Comparison of ENCODE assay signal across 9 cellular contexts in the genomic region with DNA sequence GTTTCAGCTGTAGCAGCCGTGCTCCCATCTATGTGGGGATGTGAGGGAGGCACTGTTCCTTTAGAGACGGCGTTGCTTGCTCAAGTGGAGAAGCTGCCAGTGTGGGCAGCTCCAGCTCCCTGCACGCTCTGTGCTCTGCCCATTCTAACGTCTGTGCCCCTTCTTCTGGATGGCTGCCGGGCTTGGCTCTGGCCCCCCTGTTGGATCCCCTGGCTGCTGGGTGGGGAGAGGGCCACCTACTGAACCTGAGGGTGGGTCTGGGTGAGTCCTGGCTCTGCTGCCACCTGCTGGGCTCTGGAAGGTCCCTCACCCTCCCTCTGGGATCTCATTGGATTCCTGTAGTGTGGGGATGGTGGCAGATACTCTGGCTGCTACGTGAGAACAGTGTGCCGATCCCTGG. TPM values are rescaled to one million over a fixed set of nuclear protein-coding genes. Genes with fewer than 3 reads are reported as not detected.
DNase-seq lines count a peak whose midpoint lies in the region; ATAC-seq and TF ChIP-seq lines count a peak whose summit lies in the region.
"Had no signal": no experiment of that assay in that cellular context is flagged by ENCODE, and none has a peak within 500 bp of the region (broad histone marks: within the 10 kb centered on the region; RNA-seq: fewer than 3 reads in every experiment).

No MANE protein-coding gene starts in this region.

- ATAC-seq in PC-3 = peak; percentile 45; the same call in 1 of the 2 replicates
- peak; percentile 42 for ATAC-seq in activated naive CD8-positive, alpha-beta T cell treated with anti-CD3 and anti-CD28 coated beads, Interleukin-2, amount 50 U/mL, for 24 hours
- ATAC-seq in heart right ventricle = peak in 5 of 8 donors; percentile 30 to 41 (median 36)
- no peak for ATAC-seq in gastrocnemius medialis
- ATAC-seq in GM18519 (IDR thresholded peaks at IDR 0.05; ENCODE audit: low FRiP score, unreplicated experiment) = no peak

- no peaks in the 10 kb centered on the region for H3K9me2 ChIP-seq in PC-3 (replicated peaks; ENCODE audit: low read length)

- peak; percentile 75 for TF ChIP-seq CTCF in AG10803 (conservative IDR thresholded peaks at IDR 0.05; ENCODE audit: low read length)
- TF ChIP-seq CTCF in GM12874 (IDR thresholded peaks at IDR 0.05; ENCODE audit: insufficient read depth, low read depth, low read length) = peak; percentile 68
- peak; percentile 83 for TF ChIP-seq CTCF in PC-3 (conservative IDR thresholded peaks at IDR 0.05; ENCODE audit: low read depth, low read length)
- TF ChIP-seq CTCF in heart right ventricle (IDR thresholded peaks at IDR 0.05) = peak; percentile 22 to 68 (median 61)
- TF ChIP-seq CTCF in gastrocnemius medialis (IDR thresholded peaks at IDR 0.05 in 4 of 5, conservative IDR thresholded peaks at IDR 0.05 in 1 of 5) = peak in 4 of 5 experiments; percentile 31 to 50 (median 42)

- intact Hi-C loops in PC-3 (cut with micrococcal nuclease) (no loop called here), heart right ventricle (cut with DNase I) (loop anchor here in 3 of 10 donors (2.0 to 10.0 kb wide), 3 partner anchors 14 to 290 kb away; a partner anchor contains a TSS), gastrocnemius medialis (cut with DNase I; ENCODE audit: low total_unique reads) (no loop called here)

- H3K27me3 Mint-ChIP-seq in activated naive CD8-positive, alpha-beta T cell treated with anti-CD3 and anti-CD28 coated beads, Interleukin-2, amount 50 U/mL, for 24 hours = no peaks in the 10 kb centered on the region

- peaks cover 62% of the 10 kb centered on the region for H3K79me2 ChIP-seq in PC-3 (ENCODE audit: low read length)

- in situ Hi-C loops in gastrocnemius medialis (cut with MboI; ENCODE audit: low sequenced_read_pairs in 4 of 4) = no loop called here

- 52 to 55% methylated on average over 8 of the region's 8 CpGs for WGBS in heart right ventricle, 2 donors

- TF ChIP-seq POLR2A in gastrocnemius medialis (IDR thresholded peaks at IDR 0.05) = no peak

- H3K27me3 ChIP-seq in PC-3 (ENCODE audit: low read length) (no peaks in the 10 kb centered on the region), heart right ventricle (no peaks in the 10 kb centered on the region), gastrocnemius medialis (no peaks in the 10 kb centered on the region)

- H3K4me1 Mint-ChIP-seq in activated naive CD8-positive, alpha-beta T cell treated with anti-CD3 and anti-CD28 coated beads, Interleukin-2, amount 50 U/mL, for 24 hours = peaks cover 34% of the 10 kb centered on the region

- H3K36me3 ChIP-seq in PC-3 (ENCODE audit: low read depth, low read length) (peaks cover 10% of the 10 kb centered on the region), heart right ventricle (peaks cover 0 to 38% (median 2%) of the 10 kb centered on the region in 9 donors), gastrocnemius medialis (no peaks in the 10 kb centered on the region)

- no peak overlapping the region for H3K27ac Mint-ChIP-seq in activated naive CD8-positive, alpha-beta T cell treated with anti-CD3 and anti-CD28 coated beads, Interleukin-2, amount 50 U/mL, for 24 hours

- H3K4me2 ChIP-seq in PC-3 (ENCODE audit: low read length) = no peak overlapping the region

- H3K9ac ChIP-seq in PC-3 (ENCODE audit: low read length) = no peak overlapping the region

- POLR2A ChIA-PET in PC-3 (lab: Charles Lee; ENCODE audit: unreplicated experiment) = no interaction called here

- BruUV-seq in PC-3 (replicated peaks; lab: Mats Ljungman, UMichigan) = no TSS peak

- CTCF ChIA-PET in PC-3 (lab: Charles Lee) = no interaction called here

- DNase-seq in AG10803 (ENCODE audit: low read depth) = peak; percentile 37
- DNase-seq in PC-3 = peak; percentile 51
- DNase-seq in activated naive CD8-positive, alpha-beta T cell treated with anti-CD3 and anti-CD28 coated beads, Interleukin-2, amount 50 U/mL, for 24 hours = peak; percentile 49
- no peak for DNase-seq in heart right ventricle
- DNase-seq in gastrocnemius medialis = no peak
- DNase-seq in GM19238 (ENCODE audit: insufficient read length, low spot score) = no peak
- DNase-seq: right cardiac atrium had no signal

- no peak overlapping the region for H3K4me3 Mint-ChIP-seq in activated naive CD8-positive, alpha-beta T cell treated with anti-CD3 and anti-CD28 coated beads, Interleukin-2, amount 50 U/mL, for 24 hours

- H3K27ac ChIP-seq in PC-3 (ENCODE audit: low read length) = no peak overlapping the region
- peak overlapping the region in 1 of 10 donors; percentile 25 for H3K27ac ChIP-seq in heart right ventricle
- no peak overlapping the region for H3K27ac ChIP-seq in gastrocnemius medialis

- no peak overlapping the region for H2AFZ ChIP-seq in PC-3 (ENCODE audit: low read length)

- no peaks in the 10 kb centered on the region for H3K9me3 Mint-ChIP-seq in activated naive CD8-positive, alpha-beta T cell treated with anti-CD3 and anti-CD28 coated beads, Interleukin-2, amount 50 U/mL, for 24 hours

- peaks cover 12% of the 10 kb centered on the region for H3K36me3 Mint-ChIP-seq in activated naive CD8-positive, alpha-beta T cell treated with anti-CD3 and anti-CD28 coated beads, Interleukin-2, amount 50 U/mL, for 24 hours (ENCODE audit: low read depth)

- peaks cover 32% of the 10 kb centered on the region for H4K20me1 ChIP-seq in PC-3 (ENCODE audit: low read length)

- H3K4me3 ChIP-seq in AG10803 (ENCODE audit: low read length) (no peak overlapping the region), PC-3 (ENCODE audit: low read length) (no peak overlapping the region), heart right ventricle (no peak overlapping the region), gastrocnemius medialis (no peak overlapping the region)

- H3K9me3 ChIP-seq in PC-3 (ENCODE audit: low read length) (no peaks in the 10 kb centered on the region), heart right ventricle (no peaks in the 10 kb centered on the region), gastrocnemius medialis (no peaks in the 10 kb centered on the region)

- H3K4me1 ChIP-seq in PC-3 (ENCODE audit: insufficient read depth, low read length) (peaks cover 22% of the 10 kb centered on the region), heart right ventricle (peaks cover 38 to 63% (median 48%) of the 10 kb centered on the region in 9 donors), gastrocnemius medialis (peaks cover 10 to 12% of the 10 kb centered on the region in 2 donors)

- no peaks in the 10 kb centered on the region for H3F3A ChIP-seq in PC-3 (ENCODE audit: low read length, unreplicated experiment)

RNA-seq across cellular contexts. Expression of a gene that starts 5.0 kb away (rescaled TPM):
- 223 and 250 TPM in 2 replicates for total RNA-seq in PC-3 (2014; rRNA removed)
- 10 to 100 TPM; 34.7 to 84.4 (median 43.8) TPM for total RNA-seq in heart right ventricle
- 10 to 100 TPM; 42.6 to 56.9 TPM for polyA plus RNA-seq in heart right ventricle
- 10 to 100 TPM; 11.9 to 20.6 (median 16.8) TPM for total RNA-seq in gastrocnemius medialis

RNA-seq across cellular contexts. Expression of a gene that starts 19.2 kb away (rescaled TPM):
- total RNA-seq in PC-3 (2014; rRNA removed) = not detected in 2 replicates
- total RNA-seq in heart right ventricle = under 1 TPM in 2 of 10 donors, not detected in 8; 0.05 to 0.10 TPM
- under 1 TPM in 1 of 2 donors, not detected in 1; 0.06 TPM for polyA plus RNA-seq in heart right ventricle
- not detected for total RNA-seq in gastrocnemius medialis

RNA-seq across cellular contexts. Expression of a gene that starts 34.3 kb away (rescaled TPM):
- total RNA-seq in PC-3 (2014; rRNA removed) (16.1 and 18.4 TPM in 2 replicates), heart right ventricle (10 to 100 TPM; 10.9 to 15.8 (median 13.3) TPM), gastrocnemius medialis (10 to 100 TPM; 10.6 to 23.0 (median 20.0) TPM)
- polyA plus RNA-seq in heart right ventricle = 10 to 100 TPM; 27.6 to 34.7 TPM

RNA-seq across cellular contexts. Expression of a gene that starts 43.1 kb away (rescaled TPM):
- total RNA-seq in PC-3 (2014; rRNA removed) (not detected in 2 replicates), heart right ventricle (not detected), gastrocnemius medialis (not detected)
- polyA plus RNA-seq in heart right ventricle = not detected
- total RNA-seq: right cardiac atrium had no signal
- polyA plus RNA-seq: right cardiac atrium had no signal

RNA-seq across cellular contexts. Expression of a gene that starts 48.6 kb away (rescaled TPM):
- total RNA-seq in PC-3 (2014; rRNA removed) (48.3 and 50.0 TPM in 2 replicates), heart right ventricle (1 to 10 TPM in 5 of 10 donors, under 1 TPM in 5; 0.34 to 8.5 (median 0.89) TPM), gastrocnemius medialis (under 1 TPM; 0.15 to 0.52 (median 0.44) TPM)
- polyA plus RNA-seq in heart right ventricle = 1 to 10 TPM; 1.2 to 2.4 TPM

Comparison
In these comparisons a context has a peak if more than half of its experiments do, and no peak if none do; other contexts are left out.
1. DNase-seq: peak in AG10803 (single experiment), PC-3 (single experiment) and activated naive CD8-positive, alpha-beta T cell treated with anti-CD3 and anti-CD28 coated beads, Interleukin-2, amount 50 U/mL, for 24 hours (single experiment); none in heart right ventricle (0 of 2), gastrocnemius medialis (0 of 2) and GM19238 (single experiment).
2. ATAC-seq: peak in PC-3 (single experiment), activated naive CD8-positive, alpha-beta T cell treated with anti-CD3 and anti-CD28 coated beads, Interleukin-2, amount 50 U/mL, for 24 hours (single experiment) and heart right ventricle (5 of 8); none in gastrocnemius medialis (0 of 2) and GM18519 (single experiment).
3. Peak in every context shown above with its lines, with median percentiles within 50 percentile points of each other: CTCF ChIP-seq.